In the genomic region with DNA sequence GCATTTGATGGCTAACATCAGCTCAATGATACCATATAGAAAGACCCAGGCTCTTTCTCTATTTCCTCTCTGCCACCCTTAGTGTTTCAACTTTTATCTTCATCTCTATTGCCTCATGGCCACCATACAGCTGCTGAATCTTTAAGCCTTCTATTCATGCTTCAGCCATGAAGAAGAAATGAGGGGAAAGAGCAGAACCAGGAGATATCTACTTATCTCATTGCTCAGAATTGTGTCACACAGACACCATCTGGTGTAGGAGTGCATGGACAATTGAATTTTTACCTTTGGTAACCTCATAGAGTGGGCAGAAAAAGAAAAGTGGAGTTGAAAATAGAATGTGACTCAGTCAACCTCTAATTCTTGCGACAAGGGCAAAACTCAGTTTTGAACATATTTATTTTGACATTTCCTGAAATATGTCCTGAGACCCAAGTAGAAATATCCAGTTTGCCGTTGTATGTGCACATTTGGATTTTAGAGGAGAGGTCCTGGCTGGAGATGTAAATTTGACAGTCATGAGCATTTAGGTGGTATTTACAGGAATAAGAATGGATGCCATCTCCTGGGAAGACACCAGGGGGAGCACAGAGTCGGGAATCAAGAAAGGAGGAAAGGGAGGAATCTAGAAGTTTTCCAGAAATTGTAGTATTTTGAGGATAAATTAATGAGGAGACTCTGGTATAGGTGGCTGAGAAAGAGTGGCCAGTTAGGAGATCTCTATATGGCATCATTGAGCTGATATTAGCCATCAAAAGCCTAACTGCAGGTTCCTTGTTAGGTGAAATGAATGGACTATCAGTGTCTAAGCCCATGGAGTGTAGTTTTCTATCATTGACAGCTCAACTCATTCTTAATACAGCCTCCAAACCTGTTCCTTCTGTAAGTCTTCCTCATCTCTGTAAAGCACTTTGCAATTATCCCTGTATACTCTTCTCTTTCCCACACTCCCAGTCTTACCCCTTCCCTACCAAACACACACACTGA, we compare ENCODE assay signal across 8 cellular contexts. TPM values are rescaled to one million over a fixed set of nuclear protein-coding genes. Genes with fewer than 3 reads are reported as not detected.
A peak's percentile ranks its signal among the peaks of the same experiment; 100 is the strongest.
DNase-seq lines count a peak whose midpoint lies in the region; ATAC-seq lines count a peak whose summit lies in the region.

No MANE protein-coding gene starts in this region.

- peaks cover 3% of the 10 kb centered on the region for H3K4me1 Mint-ChIP-seq in activated CD4-positive, alpha-beta T cell treated with anti-CD3 and anti-CD28 coated beads for 36 hours

- H3K36me3 Mint-ChIP-seq in activated CD4-positive, alpha-beta T cell treated with anti-CD3 and anti-CD28 coated beads for 36 hours (ENCODE audit: low read depth) = no peaks in the 10 kb centered on the region

- H3K27me3 Mint-ChIP-seq in activated CD4-positive, alpha-beta T cell treated with anti-CD3 and anti-CD28 coated beads for 36 hours = peaks cover 6% of the 10 kb centered on the region

- in situ Hi-C loops in SK-MEL-5 (cut with HindIII; ENCODE audit: low pct_unique_long_range_greater_than_20kb, low sequenced_read_pairs) = no loop called here

- CTCF ChIA-PET in activated CD4-positive, alpha-beta T cell treated with anti-CD3 and anti-CD28 coated beads for 36 hours (lab: Charles Lee) = interaction anchor here (0.6 to 2.6 kb wide), 3 partner anchors 11 to 1155 kb away, joined by 3 to 9 read pairs (median 7); no protein-coding TSS in a partner anchor

- H3K4me3 Mint-ChIP-seq in activated CD4-positive, alpha-beta T cell treated with anti-CD3 and anti-CD28 coated beads for 36 hours = no peak overlapping the region

- no peaks in the 10 kb centered on the region for H3K9me3 Mint-ChIP-seq in activated CD4-positive, alpha-beta T cell treated with anti-CD3 and anti-CD28 coated beads for 36 hours (ENCODE audit: low read depth)

- no peak for ATAC-seq in GM21723 (IDR thresholded peaks at IDR 0.05; ENCODE audit: unreplicated experiment)
- no peak for ATAC-seq in activated CD4-positive, alpha-beta T cell treated with anti-CD3 and anti-CD28 coated beads for 36 hours
- no peak for ATAC-seq in GM19023 (IDR thresholded peaks at IDR 0.05; ENCODE audit: unreplicated experiment)

- DNase-seq in NCI-H2171 treated with DMSO at 0.1 percent for 48 hours (lab: John Stamatoyannopoulos, UW) (peak; percentile 33), NCI-H2171 (lab: John Stamatoyannopoulos, UW) (no peak), SK-MEL-5 (ENCODE audit: low read depth, low spot score) (peak; percentile 58), glomerular visceral epithelial cell (ENCODE audit: extremely low spot score) (peak; percentile 39), pulmonary artery endothelial cell (ENCODE audit: low read depth, low spot score) (peak; percentile 7)
- DNase-seq in activated CD4-positive, alpha-beta T cell treated with anti-CD3 and anti-CD28 coated beads for 36 hours = no peak

- intact Hi-C loops in activated CD4-positive, alpha-beta T cell treated with anti-CD3 and anti-CD28 coated beads for 36 hours (cut with DNase I, micrococcal nuclease) = loop anchor here (1.0 to 5.0 kb wide), 2 partner anchors 352 to 354 kb away; no protein-coding TSS in a partner anchor

- POLR2A ChIA-PET in activated CD4-positive, alpha-beta T cell treated with anti-CD3 and anti-CD28 coated beads for 36 hours (lab: Charles Lee) = no interaction called here

- H3K27ac Mint-ChIP-seq in activated CD4-positive, alpha-beta T cell treated with anti-CD3 and anti-CD28 coated beads for 36 hours = no peak overlapping the region

RNA-seq across cellular contexts. Expression of a gene that starts 7.0 kb away (rescaled TPM):
- total RNA-seq in SK-MEL-5 (2014; rRNA removed; shearing (Covaris generic)) = not detected in 2 replicates
- polyA plus RNA-seq in SK-MEL-5 (2015; cell fraction: cytosol; rRNA removed) = not detected in 2 replicates
- 0.26 TPM in 1 of 2 replicates, not detected in the other for polyA plus RNA-seq in SK-MEL-5 (2015; cell fraction: nucleus; rRNA removed)
- total RNA-seq in pulmonary artery endothelial cell = not detected in 2 replicates
- total RNA-seq in activated CD4-positive, alpha-beta T cell treated with anti-CD3 and anti-CD28 coated beads for 36 hours = not detected

RNA-seq across cellular contexts. Expression of a gene that starts 38.4 kb away (rescaled TPM):
- total RNA-seq in SK-MEL-5 (2014; rRNA removed; shearing (Covaris generic)) = 125 and 156 TPM in 2 replicates
- 119 and 138 TPM in 2 replicates for polyA plus RNA-seq in SK-MEL-5 (2015; cell fraction: cytosol; rRNA removed)
- 329 and 445 TPM in 2 replicates for polyA plus RNA-seq in SK-MEL-5 (2015; cell fraction: nucleus; rRNA removed)
- 801 and 852 TPM in 2 replicates for total RNA-seq in pulmonary artery endothelial cell
- total RNA-seq in activated CD4-positive, alpha-beta T cell treated with anti-CD3 and anti-CD28 coated beads for 36 hours = 1 to 10 TPM; 3.0 to 3.8 TPM

Comparison
In these comparisons a context has a peak if more than half of its experiments do, and no peak if none do; other contexts are left out.
1. DNase-seq: peak in NCI-H2171 treated with DMSO at 0.1 percent for 48 hours (single experiment), SK-MEL-5 (single experiment), glomerular visceral epithelial cell (single experiment) and pulmonary artery endothelial cell (single experiment); none in NCI-H2171 (single experiment) and activated CD4-positive, alpha-beta T cell treated with anti-CD3 and anti-CD28 coated beads for 36 hours (single experiment).
2. RNA of a gene that starts 38.4 kb away (total RNA-seq): 801 to 852 TPM in pulmonary artery endothelial cell and 125 to 156 TPM in SK-MEL-5; 3.0 to 3.8 TPM in activated CD4-positive, alpha-beta T cell treated with anti-CD3 and anti-CD28 coated beads for 36 hours; every median in the first group is over 10 times any median in the second.